ENCODE assay signal across 1 cellular context in the genomic region with DNA sequence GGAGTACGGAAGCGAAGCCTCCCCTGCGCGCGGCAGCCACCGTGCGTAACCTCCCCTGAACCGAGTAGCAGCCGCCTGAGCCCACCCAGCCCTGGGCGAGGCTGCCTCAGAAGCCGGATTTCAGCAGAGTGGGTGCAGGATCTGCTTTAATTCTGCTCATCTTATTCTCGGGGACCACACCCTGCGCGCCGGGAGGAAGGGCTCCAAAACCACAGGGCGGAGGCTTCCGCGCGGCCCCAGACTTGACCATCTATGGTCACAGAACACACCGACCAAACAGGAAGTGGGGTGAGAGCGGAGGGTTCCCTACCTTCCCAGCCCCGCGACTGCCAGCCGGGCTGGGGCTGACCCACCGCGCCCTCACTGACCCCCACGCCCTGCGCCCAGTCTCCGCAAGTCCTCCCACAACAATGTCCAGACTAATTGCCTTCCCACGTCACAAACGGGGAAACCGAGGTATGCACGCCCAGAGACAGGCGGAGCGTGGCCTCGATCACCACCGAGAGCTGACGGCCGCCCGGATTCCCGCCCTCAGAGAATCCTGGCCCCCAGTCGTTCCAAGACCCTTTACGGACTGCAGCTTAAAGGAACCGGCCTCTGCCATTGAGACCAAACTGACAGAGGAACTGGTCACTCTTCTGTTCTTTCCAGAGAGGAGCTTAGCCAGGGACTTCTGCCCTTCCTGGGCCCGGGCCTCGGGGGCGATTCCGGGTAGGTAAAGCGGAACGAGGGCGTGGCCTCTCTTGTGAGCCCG.
TF ChIP-seq lines count a peak whose summit lies in the region.

No MANE protein-coding gene starts in this region.

TF ChIP-seq in K562, 482 proteins besides CTCF, POLR2A, EP300 and RAD21 (continued from another document and continues in another):
- TF ChIP-seq, protein P1, sequence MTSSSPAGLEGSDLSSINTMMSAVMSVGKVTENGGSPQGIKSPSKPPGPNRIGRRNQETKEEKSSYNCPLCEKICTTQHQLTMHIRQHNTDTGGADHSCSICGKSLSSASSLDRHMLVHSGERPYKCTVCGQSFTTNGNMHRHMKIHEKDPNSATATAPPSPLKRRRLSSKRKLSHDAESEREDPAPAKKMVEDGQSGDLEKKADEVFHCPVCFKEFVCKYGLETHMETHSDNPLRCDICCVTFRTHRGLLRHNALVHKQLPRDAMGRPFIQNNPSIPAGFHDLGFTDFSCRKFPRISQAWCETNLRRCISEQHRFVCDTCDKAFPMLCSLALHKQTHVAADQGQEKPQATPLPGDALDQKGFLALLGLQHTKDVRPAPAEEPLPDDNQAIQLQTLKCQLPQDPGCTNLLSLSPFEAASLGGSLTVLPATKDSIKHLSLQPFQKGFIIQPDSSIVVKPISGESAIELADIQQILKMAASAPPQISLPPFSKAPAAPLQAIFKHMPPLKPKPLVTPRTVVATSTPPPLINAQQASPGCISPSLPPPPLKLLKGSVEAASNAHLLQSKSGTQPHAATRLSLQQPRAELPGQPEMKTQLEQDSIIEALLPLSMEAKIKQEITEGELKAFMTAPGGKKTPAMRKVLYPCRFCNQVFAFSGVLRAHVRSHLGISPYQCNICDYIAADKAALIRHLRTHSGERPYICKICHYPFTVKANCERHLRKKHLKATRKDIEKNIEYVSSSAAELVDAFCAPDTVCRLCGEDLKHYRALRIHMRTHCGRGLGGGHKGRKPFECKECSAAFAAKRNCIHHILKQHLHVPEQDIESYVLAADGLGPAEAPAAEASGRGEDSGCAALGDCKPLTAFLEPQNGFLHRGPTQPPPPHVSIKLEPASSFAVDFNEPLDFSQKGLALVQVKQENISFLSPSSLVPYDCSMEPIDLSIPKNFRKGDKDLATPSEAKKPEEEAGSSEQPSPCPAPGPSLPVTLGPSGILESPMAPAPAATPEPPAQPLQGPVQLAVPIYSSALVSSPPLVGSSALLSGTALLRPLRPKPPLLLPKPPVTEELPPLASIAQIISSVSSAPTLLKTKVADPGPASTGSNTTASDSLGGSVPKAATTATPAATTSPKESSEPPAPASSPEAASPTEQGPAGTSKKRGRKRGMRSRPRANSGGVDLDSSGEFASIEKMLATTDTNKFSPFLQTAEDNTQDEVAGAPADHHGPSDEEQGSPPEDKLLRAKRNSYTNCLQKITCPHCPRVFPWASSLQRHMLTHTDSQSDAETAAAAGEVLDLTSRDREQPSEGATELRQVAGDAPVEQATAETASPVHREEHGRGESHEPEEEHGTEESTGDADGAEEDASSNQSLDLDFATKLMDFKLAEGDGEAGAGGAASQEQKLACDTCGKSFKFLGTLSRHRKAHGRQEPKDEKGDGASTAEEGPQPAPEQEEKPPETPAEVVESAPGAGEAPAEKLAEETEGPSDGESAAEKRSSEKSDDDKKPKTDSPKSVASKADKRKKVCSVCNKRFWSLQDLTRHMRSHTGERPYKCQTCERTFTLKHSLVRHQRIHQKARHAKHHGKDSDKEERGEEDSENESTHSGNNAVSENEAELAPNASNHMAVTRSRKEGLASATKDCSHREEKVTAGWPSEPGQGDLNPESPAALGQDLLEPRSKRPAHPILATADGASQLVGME (CRISPR knock-in tag; IDR thresholded peaks at IDR 0.05) = no peak; the same call in 1 of the 2 replicates
- TF ChIP-seq, protein P2, sequence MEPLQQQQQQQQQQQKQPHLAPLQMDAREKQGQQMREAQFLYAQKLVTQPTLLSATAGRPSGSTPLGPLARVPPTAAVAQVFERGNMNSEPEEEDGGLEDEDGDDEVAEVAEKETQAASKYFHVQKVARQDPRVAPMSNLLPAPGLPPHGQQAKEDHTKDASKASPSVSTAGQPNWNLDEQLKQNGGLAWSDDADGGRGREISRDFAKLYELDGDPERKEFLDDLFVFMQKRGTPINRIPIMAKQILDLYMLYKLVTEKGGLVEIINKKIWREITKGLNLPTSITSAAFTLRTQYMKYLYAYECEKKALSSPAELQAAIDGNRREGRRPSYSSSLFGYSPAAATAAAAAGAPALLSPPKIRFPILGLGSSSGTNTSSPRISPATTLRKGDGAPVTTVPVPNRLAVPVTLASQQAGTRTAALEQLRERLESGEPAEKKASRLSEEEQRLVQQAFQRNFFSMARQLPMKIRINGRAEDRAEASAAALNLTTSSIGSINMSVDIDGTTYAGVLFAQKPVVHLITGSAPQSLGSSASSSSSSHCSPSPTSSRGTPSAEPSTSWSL (CRISPR knock-in tag; IDR thresholded peaks at IDR 0.05; ENCODE audit: borderline replicate concordance) = 0 out of 2 replicates have a peak, but pooled peaks have one; percentile 30
- peak; percentile 93 for TF ChIP-seq POLR2AphosphoS5 (IDR thresholded peaks at IDR 0.05; ENCODE audit: control insufficient read depth, insufficient read depth, low read depth, low read length)
- no peak for TF ChIP-seq ZNF518B (CRISPR knock-in tag; IDR thresholded peaks at IDR 0.05)
- TF ChIP-seq, protein P3, sequence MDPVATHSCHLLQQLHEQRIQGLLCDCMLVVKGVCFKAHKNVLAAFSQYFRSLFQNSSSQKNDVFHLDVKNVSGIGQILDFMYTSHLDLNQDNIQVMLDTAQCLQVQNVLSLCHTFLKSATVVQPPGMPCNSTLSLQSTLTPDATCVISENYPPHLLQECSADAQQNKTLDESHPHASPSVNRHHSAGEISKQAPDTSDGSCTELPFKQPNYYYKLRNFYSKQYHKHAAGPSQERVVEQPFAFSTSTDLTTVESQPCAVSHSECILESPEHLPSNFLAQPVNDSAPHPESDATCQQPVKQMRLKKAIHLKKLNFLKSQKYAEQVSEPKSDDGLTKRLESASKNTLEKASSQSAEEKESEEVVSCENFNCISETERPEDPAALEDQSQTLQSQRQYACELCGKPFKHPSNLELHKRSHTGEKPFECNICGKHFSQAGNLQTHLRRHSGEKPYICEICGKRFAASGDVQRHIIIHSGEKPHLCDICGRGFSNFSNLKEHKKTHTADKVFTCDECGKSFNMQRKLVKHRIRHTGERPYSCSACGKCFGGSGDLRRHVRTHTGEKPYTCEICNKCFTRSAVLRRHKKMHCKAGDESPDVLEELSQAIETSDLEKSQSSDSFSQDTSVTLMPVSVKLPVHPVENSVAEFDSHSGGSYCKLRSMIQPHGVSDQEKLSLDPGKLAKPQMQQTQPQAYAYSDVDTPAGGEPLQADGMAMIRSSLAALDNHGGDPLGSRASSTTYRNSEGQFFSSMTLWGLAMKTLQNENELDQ (CRISPR knock-in tag; IDR thresholded peaks at IDR 0.05; ENCODE audit: borderline replicate concordance) = no peak
- TF ChIP-seq, protein P4, sequence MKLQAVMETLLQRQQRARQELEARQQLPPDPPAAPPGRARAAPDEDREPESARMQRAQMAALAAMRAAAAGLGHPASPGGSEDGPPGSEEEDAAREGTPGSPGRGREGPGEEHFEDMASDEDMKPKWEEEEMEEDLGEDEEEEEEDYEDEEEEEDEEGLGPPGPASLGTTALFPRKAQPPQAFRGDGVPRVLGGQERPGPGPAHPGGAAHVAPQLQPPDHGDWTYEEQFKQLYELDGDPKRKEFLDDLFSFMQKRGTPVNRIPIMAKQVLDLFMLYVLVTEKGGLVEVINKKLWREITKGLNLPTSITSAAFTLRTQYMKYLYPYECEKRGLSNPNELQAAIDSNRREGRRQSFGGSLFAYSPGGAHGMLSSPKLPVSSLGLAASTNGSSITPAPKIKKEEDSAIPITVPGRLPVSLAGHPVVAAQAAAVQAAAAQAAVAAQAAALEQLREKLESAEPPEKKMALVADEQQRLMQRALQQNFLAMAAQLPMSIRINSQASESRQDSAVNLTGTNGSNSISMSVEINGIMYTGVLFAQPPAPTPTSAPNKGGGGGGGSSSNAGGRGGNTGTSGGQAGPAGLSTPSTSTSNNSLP (IDR thresholded peaks at IDR 0.05; ENCODE audit: borderline replicate concordance, low read depth, low read length) = no peak; the same call in 1 of the 2 replicates
- TF ChIP-seq ZNF274 (IDR thresholded peaks at IDR 0.05; ENCODE audit: borderline replicate concordance, low read depth, low read length) = no peak
- TF ChIP-seq XRCC3 (IDR thresholded peaks at IDR 0.05) = no peak
- TF ChIP-seq ZNF253 (CRISPR knock-in tag; conservative IDR thresholded peaks at IDR 0.05) = no peak; the same call in 1 of the 2 replicates
- TF ChIP-seq ZNF354B (CRISPR knock-in tag; IDR thresholded peaks at IDR 0.05) = no peak
- peak; percentile 69 for TF ChIP-seq TRIM28 (IDR thresholded peaks at IDR 0.05)
- TF ChIP-seq MTA1 (IDR thresholded peaks at IDR 0.05; ENCODE audit: borderline replicate concordance) = peak; percentile 33; the same call in 1 of the 2 replicates
- TF ChIP-seq, protein P5, sequence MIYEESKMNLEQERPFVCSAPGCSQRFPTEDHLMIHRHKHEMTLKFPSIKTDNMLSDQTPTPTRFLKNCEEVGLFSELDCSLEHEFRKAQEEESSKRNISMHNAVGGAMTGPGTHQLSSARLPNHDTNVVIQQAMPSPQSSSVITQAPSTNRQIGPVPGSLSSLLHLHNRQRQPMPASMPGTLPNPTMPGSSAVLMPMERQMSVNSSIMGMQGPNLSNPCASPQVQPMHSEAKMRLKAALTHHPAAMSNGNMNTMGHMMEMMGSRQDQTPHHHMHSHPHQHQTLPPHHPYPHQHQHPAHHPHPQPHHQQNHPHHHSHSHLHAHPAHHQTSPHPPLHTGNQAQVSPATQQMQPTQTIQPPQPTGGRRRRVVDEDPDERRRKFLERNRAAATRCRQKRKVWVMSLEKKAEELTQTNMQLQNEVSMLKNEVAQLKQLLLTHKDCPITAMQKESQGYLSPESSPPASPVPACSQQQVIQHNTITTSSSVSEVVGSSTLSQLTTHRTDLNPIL (CRISPR knock-in tag; IDR thresholded peaks at IDR 0.05) = no peak
- TF ChIP-seq, protein P6, sequence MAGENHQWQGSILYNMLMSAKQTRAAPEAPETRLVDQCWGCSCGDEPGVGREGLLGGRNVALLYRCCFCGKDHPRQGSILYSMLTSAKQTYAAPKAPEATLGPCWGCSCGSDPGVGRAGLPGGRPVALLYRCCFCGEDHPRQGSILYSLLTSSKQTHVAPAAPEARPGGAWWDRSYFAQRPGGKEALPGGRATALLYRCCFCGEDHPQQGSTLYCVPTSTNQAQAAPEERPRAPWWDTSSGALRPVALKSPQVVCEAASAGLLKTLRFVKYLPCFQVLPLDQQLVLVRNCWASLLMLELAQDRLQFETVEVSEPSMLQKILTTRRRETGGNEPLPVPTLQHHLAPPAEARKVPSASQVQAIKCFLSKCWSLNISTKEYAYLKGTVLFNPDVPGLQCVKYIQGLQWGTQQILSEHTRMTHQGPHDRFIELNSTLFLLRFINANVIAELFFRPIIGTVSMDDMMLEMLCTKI (IDR thresholded peaks at IDR 0.05; ENCODE audit: partially characterized antibody) = no peak
- TF ChIP-seq ZC3H11A (IDR thresholded peaks at IDR 0.05; ENCODE audit: low read depth, low read length) = no peak
- no peak for TF ChIP-seq RBM34 (IDR thresholded peaks at IDR 0.05; ENCODE audit: borderline replicate concordance, insufficient read depth, low read length)
- TF ChIP-seq, protein P7, sequence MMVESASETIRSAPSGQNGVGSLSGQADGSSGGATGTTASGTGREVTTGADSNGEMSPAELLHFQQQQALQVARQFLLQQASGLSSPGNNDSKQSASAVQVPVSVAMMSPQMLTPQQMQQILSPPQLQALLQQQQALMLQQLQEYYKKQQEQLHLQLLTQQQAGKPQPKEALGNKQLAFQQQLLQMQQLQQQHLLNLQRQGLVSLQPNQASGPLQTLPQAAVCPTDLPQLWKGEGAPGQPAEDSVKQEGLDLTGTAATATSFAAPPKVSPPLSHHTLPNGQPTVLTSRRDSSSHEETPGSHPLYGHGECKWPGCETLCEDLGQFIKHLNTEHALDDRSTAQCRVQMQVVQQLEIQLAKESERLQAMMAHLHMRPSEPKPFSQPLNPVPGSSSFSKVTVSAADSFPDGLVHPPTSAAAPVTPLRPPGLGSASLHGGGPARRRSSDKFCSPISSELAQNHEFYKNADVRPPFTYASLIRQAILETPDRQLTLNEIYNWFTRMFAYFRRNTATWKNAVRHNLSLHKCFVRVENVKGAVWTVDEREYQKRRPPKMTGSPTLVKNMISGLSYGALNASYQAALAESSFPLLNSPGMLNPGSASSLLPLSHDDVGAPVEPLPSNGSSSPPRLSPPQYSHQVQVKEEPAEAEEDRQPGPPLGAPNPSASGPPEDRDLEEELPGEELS (CRISPR knock-in tag; IDR thresholded peaks at IDR 0.05; ENCODE audit: borderline replicate concordance) = peak; percentile 84; the same call in 1 of the 2 replicates
- peak; percentile 82 for TF ChIP-seq KDM5B (IDR thresholded peaks at IDR 0.05; ENCODE audit: insufficient replicate concordance, low read depth, low read length)
- TF ChIP-seq ZNF212 (CRISPR knock-in tag; IDR thresholded peaks at IDR 0.05) = 0 out of 2 replicates have a peak, but pooled peaks have one; percentile 8
- TF ChIP-seq SETDB1 (IDR thresholded peaks at IDR 0.05; ENCODE audit: low read length) = no peak
- no peak for TF ChIP-seq ETS2 (tag; IDR thresholded peaks at IDR 0.05; ENCODE audit: borderline replicate concordance, poor library complexity, severe bottlenecking)
- no peak for TF ChIP-seq JUND (IDR thresholded peaks at IDR 0.05; ENCODE audit: borderline replicate concordance, low read depth, low read length)
- TF ChIP-seq JUND (tag; IDR thresholded peaks at IDR 0.05; ENCODE audit: borderline replicate concordance, low read depth, low read length) = no peak
- peak; percentile 50 for TF ChIP-seq NCOR1 (IDR thresholded peaks at IDR 0.05)
- peak; percentile 20; the same call in 1 of the 2 replicates for TF ChIP-seq TOE1 (IDR thresholded peaks at IDR 0.05; ENCODE audit: borderline replicate concordance)
- TF ChIP-seq TOE1 (CRISPR knock-in tag; IDR thresholded peaks at IDR 0.05; ENCODE audit: borderline replicate concordance, low read depth) = no peak
